22 cellular contexts compared by ENCODE assay signal in the genomic region with DNA sequence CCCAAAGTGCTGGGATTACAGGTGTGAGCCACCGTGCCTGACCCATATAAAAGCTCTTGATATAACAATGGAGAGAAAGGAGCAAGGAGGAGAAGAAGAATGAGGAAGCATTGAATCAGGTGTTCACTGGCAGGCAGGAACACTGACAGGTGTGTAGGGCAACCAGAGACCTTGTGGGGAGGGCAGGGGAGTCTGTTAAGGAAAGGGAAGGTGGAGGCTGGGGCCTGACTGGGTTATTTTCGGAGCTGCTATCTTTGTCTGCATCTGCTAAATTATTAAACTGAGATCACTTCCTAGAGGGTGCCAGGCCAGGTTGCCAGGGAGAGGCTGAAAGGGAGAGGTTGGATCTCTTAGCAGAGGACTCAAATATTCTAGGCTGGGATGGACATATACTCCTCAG. TPM values are rescaled to one million over a fixed set of nuclear protein-coding genes. Genes with fewer than 3 reads are reported as not detected.
DNase-seq lines count a peak whose midpoint lies in the region; ATAC-seq and TF ChIP-seq lines count a peak whose summit lies in the region.
"Had no signal": no experiment of that assay in that cellular context is flagged by ENCODE, and none has a peak within 500 bp of the region (broad histone marks: within the 10 kb centered on the region; RNA-seq: fewer than 3 reads in every experiment).

No MANE protein-coding gene starts in this region.

- H4K8ac ChIP-seq in mesenchymal stem cell (ENCODE audit: low read length), result no peak overlapping the region

- no peak for TF ChIP-seq POLR2A in body of pancreas (IDR thresholded peaks at IDR 0.05)

- no peak overlapping the region for H3K4me3 ChIP-seq in body of pancreas
- no peak overlapping the region for H3K4me3 ChIP-seq in mesenchymal stem cell (ENCODE audit: insufficient read depth in 1 of 2, low read depth in 1 of 2, low read length in 2 of 2)
- H3K4me3 ChIP-seq in CD4-positive, alpha-beta memory T cell (ENCODE audit: low read length in 2 of 2), result no peak overlapping the region
- H3K4me3 ChIP-seq: GM23248 had no signal

- POLR2A ChIA-PET in CD4-positive, alpha-beta memory T cell (lab: Charles Lee; ENCODE audit: partially characterized antibody), result no interaction called here

- peak overlapping the region; percentile 43 for H2AK5ac ChIP-seq in mesenchymal stem cell (ENCODE audit: low read length, severe bottlenecking)

- CTCF ChIA-PET in CD4-positive, alpha-beta memory T cell (lab: Charles Lee; ENCODE audit: partially characterized antibody), result interaction anchor here (0.7 to 3.7 kb wide), 2 partner anchors 11 to 13 kb away, joined by 3 to 24 read pairs; no protein-coding TSS in a partner anchor

- intact Hi-C loops in body of pancreas (cut with DNase I), result no loop called here
- intact Hi-C loops in CD4-positive, alpha-beta memory T cell (cut with micrococcal nuclease), result no loop called here

- H3K9me3 Mint-ChIP-seq in CD4-positive, alpha-beta memory T cell, result peaks cover 0 to 2% (median 0%) of the 10 kb centered on the region in 8 donors

- no peak overlapping the region for H4K91ac ChIP-seq in mesenchymal stem cell (ENCODE audit: low read length)

- no peak overlapping the region for H2BK120ac ChIP-seq in mesenchymal stem cell (ENCODE audit: low read depth, low read length)

- H2BK15ac ChIP-seq in mesenchymal stem cell (ENCODE audit: low read depth, poor library complexity, severe bottlenecking), result no peak overlapping the region

- H3K18ac ChIP-seq in mesenchymal stem cell (ENCODE audit: low read depth in 1 of 2, low read length in 2 of 2), result no peak overlapping the region

- no peak overlapping the region for H2BK5ac ChIP-seq in mesenchymal stem cell (ENCODE audit: low read depth, low read length, poor library complexity, severe bottlenecking)

- no peaks in the 10 kb centered on the region for H3K36me3 Mint-ChIP-seq in CD4-positive, alpha-beta memory T cell
- H3K36me3 Mint-ChIP-seq: CD4-positive, CD25-positive, alpha-beta regulatory T cell had no signal

- H3K4me3 Mint-ChIP-seq in CD4-positive, alpha-beta memory T cell, result no peak overlapping the region
- H3K4me3 Mint-ChIP-seq: CD4-positive, CD25-positive, alpha-beta regulatory T cell had no signal

- DNase-seq in DMS53 treated with DMSO at 0.1 percent for 48 hours (lab: John Stamatoyannopoulos, UW; ENCODE audit: unreplicated experiment), result peak; percentile 31
- DNase-seq in body of pancreas, result peak in 3 of 4 donors; percentile 54 to 64 (median 60)
- DNase-seq in mesenchymal stem cell, result no peak
- DNase-seq in ureter (ENCODE audit: low spot score), result peak; percentile 70
- DNase-seq in CD4-positive, alpha-beta memory T cell, result no peak
- DNase-seq in UCSD-AML1 (lab: John Stamatoyannopoulos, UW; ENCODE audit: unreplicated experiment), result no peak
- DNase-seq: ACHN; AML-193; CD4-positive, CD25-positive, alpha-beta regulatory T cell; DND-41; GM23248; HCEC 1CT; NCI-H1048; NCI-H146; NCI-H2081 treated with DMSO at 0.1 percent for 48 hours; NCI-H2227 treated with DMSO at 0.1 percent for 48 hours; NCI-H524 had no signal

- no peak overlapping the region for H2BK12ac ChIP-seq in mesenchymal stem cell (ENCODE audit: low read length in 2 of 2)

- H3K27me3 ChIP-seq in body of pancreas (no peaks in the 10 kb centered on the region), mesenchymal stem cell (ENCODE audit: control insufficient read depth in 1 of 2, insufficient read depth in 1 of 2, low read length in 2 of 2) (peaks cover 0 to 20% of the 10 kb centered on the region in 2 experiments)
- H3K27me3 ChIP-seq in CD4-positive, alpha-beta memory T cell (ENCODE audit: insufficient read depth, low read length), result no peaks in the 10 kb centered on the region

- H3K9me3 ChIP-seq in body of pancreas (no peaks in the 10 kb centered on the region), mesenchymal stem cell (ENCODE audit: control insufficient read depth, low read length) (no peaks in the 10 kb centered on the region)
- no peaks in the 10 kb centered on the region for H3K9me3 ChIP-seq in CD4-positive, alpha-beta memory T cell (ENCODE audit: control insufficient read depth in 1 of 2, low read length in 2 of 2)

- peak; percentile 54 for ATAC-seq in body of pancreas
- ATAC-seq in GM18873 (IDR thresholded peaks at IDR 0.05; ENCODE audit: low FRiP score, unreplicated experiment), result no peak
- ATAC-seq: HepG2 had no signal

- no peak for TF ChIP-seq CTCF in body of pancreas (IDR thresholded peaks at IDR 0.05)

- H3K4me2 ChIP-seq in mesenchymal stem cell (ENCODE audit: low read length, poor library complexity, severe bottlenecking), result no peak overlapping the region
- H3K4me2 ChIP-seq: KMS-11 had no signal

- H3K36me3 ChIP-seq in body of pancreas (replicated peaks in 1 of 2; ENCODE audit: insufficient read depth in 1 of 2, low read depth in 2 of 2) (no peaks in the 10 kb centered on the region), mesenchymal stem cell (ENCODE audit: control insufficient read depth in 1 of 2, insufficient read depth in 2 of 2, low read depth in 1 of 2, low read length in 2 of 2) (no peaks in the 10 kb centered on the region)
- no peaks in the 10 kb centered on the region for H3K36me3 ChIP-seq in CD4-positive, alpha-beta memory T cell (ENCODE audit: insufficient read depth, low read length)

- no peak overlapping the region for H3K14ac ChIP-seq in mesenchymal stem cell (ENCODE audit: low read length in 2 of 2)

- H3K4me1 ChIP-seq in body of pancreas (peaks cover 33% of the 10 kb centered on the region), mesenchymal stem cell (ENCODE audit: control insufficient read depth, insufficient read depth, low read depth, low read length) (peaks cover 14% of the 10 kb centered on the region)
- no peaks in the 10 kb centered on the region for H3K4me1 ChIP-seq in CD4-positive, alpha-beta memory T cell (ENCODE audit: insufficient read depth, low read length)

- no peak overlapping the region for H3K4ac ChIP-seq in mesenchymal stem cell (ENCODE audit: low read depth in 1 of 2, low read length in 2 of 2)

- H2AFZ ChIP-seq in mesenchymal stem cell (ENCODE audit: low read depth, low read length), result no peak overlapping the region
- H2AFZ ChIP-seq: GM23248 had no signal

- WGBS in body of pancreas, 2 donors, result 35 to 36% methylated on average over 2 of the region's 2 CpGs
- WGBS in mesenchymal stem cell, result 78% methylated on average over 2 of the region's 2 CpGs

- H3K27ac ChIP-seq in body of pancreas, result peak overlapping the region; percentile 11 to 69 (median 50)
- H3K27ac ChIP-seq in mesenchymal stem cell (ENCODE audit: low read length, poor library complexity, severe bottlenecking), result no peak overlapping the region
- no peak overlapping the region for H3K27ac ChIP-seq in CD4-positive, alpha-beta memory T cell (ENCODE audit: low read depth, low read length)
- H3K27ac ChIP-seq: GM23248, KMS-11 had no signal

- no peaks in the 10 kb centered on the region for H3K4me1 Mint-ChIP-seq in CD4-positive, alpha-beta memory T cell

- H3K9ac ChIP-seq in mesenchymal stem cell (ENCODE audit: low read length), result no peak overlapping the region
- H3K9ac ChIP-seq: GM23248, KMS-11 had no signal

- no peak overlapping the region for H3K27ac Mint-ChIP-seq in CD4-positive, alpha-beta memory T cell
- H3K27ac Mint-ChIP-seq: CD4-positive, CD25-positive, alpha-beta regulatory T cell had no signal

- no peaks in the 10 kb centered on the region for H3K79me1 ChIP-seq in mesenchymal stem cell (replicated peaks; ENCODE audit: low read length, poor library complexity, severe bottlenecking)

- no peak overlapping the region for H3K23ac ChIP-seq in mesenchymal stem cell (ENCODE audit: low read length in 2 of 2)

- peaks cover 13 to 17% of the 10 kb centered on the region in 2 donors for H3K27me3 Mint-ChIP-seq in CD4-positive, alpha-beta memory T cell

RNA-seq across cellular contexts. Expression of gene TRNP1, which starts 6.8 kb away (rescaled TPM):
- 10 to 100 TPM; 17.1 to 32.6 TPM for total RNA-seq in body of pancreas
- polyA plus RNA-seq in mesenchymal stem cell (2013, experiment 1 of 2), result 65.7 TPM
- polyA plus RNA-seq in mesenchymal stem cell (2013, experiment 2 of 2), result 64.6 TPM
- 46.6 TPM for total RNA-seq in ureter
- total RNA-seq in CD4-positive, alpha-beta memory T cell, result not detected
- not detected for polyA plus RNA-seq in CD4-positive, alpha-beta memory T cell
- total RNA-seq: CD4-positive, CD25-positive, alpha-beta regulatory T cell had no signal
- polyA plus RNA-seq: CD4-positive, CD25-positive, alpha-beta regulatory T cell had no signal

RNA-seq across cellular contexts. Expression of gene TENT5B, which starts 26.0 kb away (rescaled TPM):
- total RNA-seq in body of pancreas (1 to 10 TPM; 2.6 to 3.9 TPM), ureter (10.2 TPM)
- polyA plus RNA-seq in mesenchymal stem cell (2013, experiment 1 of 2), result 3.1 TPM
- 2.7 TPM for polyA plus RNA-seq in mesenchymal stem cell (2013, experiment 2 of 2)
- total RNA-seq in CD4-positive, alpha-beta memory T cell, result not detected
- not detected for polyA plus RNA-seq in CD4-positive, alpha-beta memory T cell
- total RNA-seq: CD4-positive, CD25-positive, alpha-beta regulatory T cell had no signal
- polyA plus RNA-seq: CD4-positive, CD25-positive, alpha-beta regulatory T cell had no signal

RNA-seq across cellular contexts. Expression of gene KDF1, which starts 26.4 kb away (rescaled TPM):
- total RNA-seq in body of pancreas (10 to 100 TPM; 13.8 to 18.7 TPM), ureter (15.7 TPM)
- 0.35 TPM for polyA plus RNA-seq in mesenchymal stem cell (2013, experiment 1 of 2)
- polyA plus RNA-seq in mesenchymal stem cell (2013, experiment 2 of 2), result 0.38 TPM
- total RNA-seq in CD4-positive, alpha-beta memory T cell, result 1 to 10 TPM; 2.2 to 2.6 TPM
- 1 to 10 TPM; 4.4 to 4.6 TPM for polyA plus RNA-seq in CD4-positive, alpha-beta memory T cell
- total RNA-seq: GM23248, M059J, SK-MEL-5 had no signal
- polyA plus RNA-seq: GM23248 had no signal

Comparison
In these comparisons a context has a peak if more than half of its experiments do, and no peak if none do; other contexts are left out.
1. DNase-seq: peak in DMS53 treated with DMSO at 0.1 percent for 48 hours (single experiment), body of pancreas (3 of 4) and ureter (single experiment); none in mesenchymal stem cell (single experiment), CD4-positive, alpha-beta memory T cell (0 of 5) and UCSD-AML1 (single experiment).
2. H3K27ac ChIP-seq: peak in body of pancreas (4 of 4); none in mesenchymal stem cell (single experiment) and CD4-positive, alpha-beta memory T cell (single experiment).
3. RNA of gene TRNP1, which starts 6.8 kb away (total RNA-seq): 46.6 TPM in ureter (single experiment) and 17.1 to 32.6 TPM in body of pancreas; not detected in CD4-positive, alpha-beta memory T cell; every median in the first group is over 10 times any median in the second.